In the genomic region with DNA sequence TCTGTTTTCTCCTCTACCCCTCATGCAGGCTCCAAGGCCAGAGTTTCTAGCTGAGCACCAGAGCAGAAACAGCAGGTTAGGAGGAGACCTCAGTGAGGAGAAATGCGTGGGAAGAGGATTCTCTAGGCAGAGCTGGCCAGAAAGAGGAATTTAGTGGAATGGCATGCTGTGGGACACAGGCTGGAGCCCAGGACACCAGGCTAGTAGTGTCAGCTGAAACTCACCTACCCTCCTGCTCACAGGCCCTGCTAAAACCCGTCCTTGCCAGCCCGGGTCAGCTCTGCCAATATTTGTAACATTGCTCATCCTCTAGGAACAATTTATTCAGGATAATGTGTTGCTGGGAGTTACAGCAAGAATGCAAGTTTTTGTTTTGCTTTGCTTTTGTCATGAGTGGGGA, we compare ENCODE assay signal across 20 cellular contexts. TPM values are rescaled to one million over a fixed set of nuclear protein-coding genes. Genes with fewer than 3 reads are reported as not detected.
A peak's percentile ranks its signal among the peaks of the same experiment; 100 is the strongest.
DNase-seq lines count a peak whose midpoint lies in the region; ATAC-seq, FAIRE-seq and TF ChIP-seq lines count a peak whose summit lies in the region.
"Had no signal": no experiment of that assay in that cellular context is flagged by ENCODE, and none has a peak within 500 bp of the region (broad histone marks: within the 10 kb centered on the region; RNA-seq: fewer than 3 reads in every experiment).

No MANE protein-coding gene starts in this region.

- TF ChIP-seq POLR2A in uterus (IDR thresholded peaks at IDR 0.05) (no peak), GM12892 (IDR thresholded peaks at IDR 0.05; ENCODE audit: low read depth, low read length) (no peak)

- H3K4me3 ChIP-seq in uterus: no peak overlapping the region
- no peak overlapping the region for H3K4me3 ChIP-seq in mucosa of descending colon
- H3K4me3 ChIP-seq: neural progenitor cell, sigmoid colon had no signal

- peak overlapping the region; percentile 22 to 51 for H3K27ac ChIP-seq in uterus
- H3K27ac ChIP-seq: neural progenitor cell, sigmoid colon had no signal

- no peak for ATAC-seq in mucosa of descending colon
- ATAC-seq: effector memory CD8-positive, alpha-beta T cell had no signal

- H3K9me3 ChIP-seq in uterus (no peaks in the 10 kb centered on the region), mucosa of descending colon (no peaks in the 10 kb centered on the region)
- H3K9me3 ChIP-seq: sigmoid colon had no signal

- no peaks in the 10 kb centered on the region for H3K27me3 ChIP-seq in uterus
- H3K27me3 ChIP-seq: neural progenitor cell, sigmoid colon had no signal

- TF ChIP-seq CTCF in uterus (IDR thresholded peaks at IDR 0.05): no peak
- TF ChIP-seq CTCF in mucosa of descending colon (IDR thresholded peaks at IDR 0.05): no peak

- no peaks in the 10 kb centered on the region for H3K36me3 ChIP-seq in uterus
- no peaks in the 10 kb centered on the region for H3K36me3 ChIP-seq in mucosa of descending colon (ENCODE audit: low read depth)
- H3K36me3 ChIP-seq: neural progenitor cell, sigmoid colon had no signal

- intact Hi-C loops in uterus (cut with DNase I; ENCODE audit: low total_unique reads) (loop anchor here (5.0 kb wide), 1 partner anchor 839 kb away; no protein-coding TSS in a partner anchor), mucosa of descending colon (cut with DNase I, micrococcal nuclease) (loop anchor here in 1 of 2 donors (10.0 kb wide), 1 partner anchor 837 kb away; no protein-coding TSS in a partner anchor)

- peaks cover 0 to 5% of the 10 kb centered on the region in 2 donors for H3K4me1 ChIP-seq in uterus
- H3K4me1 ChIP-seq in mucosa of descending colon (ENCODE audit: low read depth): peaks cover 6% of the 10 kb centered on the region
- H3K4me1 ChIP-seq: sigmoid colon had no signal

- DNase-seq in HCEC 1CT (peak; percentile 55), astrocyte of the hippocampus (ENCODE audit: low read depth, low spot score) (peak; percentile 74), hepatic stellate cell (ENCODE audit: low spot score) (peak; percentile 7), uterus (peak in 1 of 2 donors; percentile 30), GM12892 (ENCODE audit: insufficient read length) (no peak), mucosa of descending colon (no peak), NCI-H1694 (lab: John Stamatoyannopoulos, UW) (no peak)
- DNase-seq: activated CD4-positive, alpha-beta T cell treated with anti-CD3 and anti-CD28 coated beads for 4 hours; caudate nucleus; effector memory CD8-positive, alpha-beta T cell; Kasumi-1; NCI-H146; NCI-H446 treated with DMSO at 0.1 percent for 48 hours; SIG-M5; sigmoid colon; stimulated activated CD4-positive, alpha-beta T cell treated with anti-CD3 and anti-CD28 coated beads, Interleukin-2, amount 100 ng/mL, for 48 hours had no signal

- FAIRE-seq in GM12892 (lab: Jason Lieb, UNC): no peak

RNA-seq across cellular contexts. Expression of a gene that starts 40.2 kb away (rescaled TPM):
- total RNA-seq in uterus (not detected), mucosa of descending colon (not detected)
- polyA plus RNA-seq in GM12892 (2012; ENCODE audit: missing spikeins): not detected
- total RNA-seq: glomerular endothelial cell; sigmoid colon; T-helper 2 cell treated with Interferon-gamma antibody and Interleukin-4, amounts not matched to agents 100 ng/mL and 5 ng/mL, for 36 hours; temporal lobe had no signal
- polyA plus RNA-seq: sigmoid colon had no signal

Comparison
In these comparisons a context has a peak if more than half of its experiments do, and no peak if none do; other contexts are left out.
1. DNase-seq: peak in HCEC 1CT (single experiment), astrocyte of the hippocampus (single experiment) and hepatic stellate cell (single experiment); none in GM12892 (single experiment), mucosa of descending colon (0 of 3) and NCI-H1694 (single experiment).